ENCODE assay signal across 9 cellular contexts in the genomic region with DNA sequence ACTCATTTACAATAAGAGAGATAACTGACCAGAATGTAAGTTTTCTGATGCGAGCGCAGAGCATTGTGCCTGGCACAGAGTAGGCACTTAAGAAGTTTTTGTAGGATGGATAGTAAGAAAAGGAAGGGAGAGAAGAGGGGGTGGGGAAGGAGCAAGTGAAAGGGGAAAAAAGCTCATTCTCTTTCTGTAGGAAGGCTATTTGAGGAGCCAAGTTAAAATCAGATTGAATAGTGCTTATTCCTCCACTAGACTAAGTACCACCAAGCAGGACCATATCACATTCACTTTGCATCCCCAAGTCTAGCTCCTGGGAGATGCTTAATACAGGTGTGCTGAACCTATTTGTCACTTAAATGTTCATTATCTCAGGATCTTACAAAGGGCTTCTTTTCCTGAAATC.
"Had no signal": no experiment of that assay in that cellular context is flagged by ENCODE, and none has a peak within 500 bp of the region (broad histone marks: within the 10 kb centered on the region; RNA-seq: fewer than 3 reads in every experiment).

No MANE protein-coding gene starts in this region.

- H3K4me1 ChIP-seq: HAP-1 had no signal

- FAIRE-seq: HepG2 had no signal

- H3K9ac ChIP-seq: GM23248 had no signal

- H3K4me3 Mint-ChIP-seq: HFFc6 had no signal

- H3K27ac Mint-ChIP-seq: HFFc6 had no signal

- DNase-seq: GM23248, GOT3, H7, HFFc6, KBM-7 had no signal

- H3K36me3 ChIP-seq: HAP-1 had no signal

- H3K9me3 Mint-ChIP-seq: HFFc6 had no signal

- H2AFZ ChIP-seq: GM23248 had no signal

- H3K4me3 ChIP-seq: GM23248, HAP-1 had no signal

- H3K27ac ChIP-seq: GM23248, HL-60 had no signal

- ATAC-seq: HCT116, HepG2 had no signal

- H3K9me3 ChIP-seq: HAP-1 had no signal
